ENCODE assay signal across 18 cellular contexts in the genomic region with DNA sequence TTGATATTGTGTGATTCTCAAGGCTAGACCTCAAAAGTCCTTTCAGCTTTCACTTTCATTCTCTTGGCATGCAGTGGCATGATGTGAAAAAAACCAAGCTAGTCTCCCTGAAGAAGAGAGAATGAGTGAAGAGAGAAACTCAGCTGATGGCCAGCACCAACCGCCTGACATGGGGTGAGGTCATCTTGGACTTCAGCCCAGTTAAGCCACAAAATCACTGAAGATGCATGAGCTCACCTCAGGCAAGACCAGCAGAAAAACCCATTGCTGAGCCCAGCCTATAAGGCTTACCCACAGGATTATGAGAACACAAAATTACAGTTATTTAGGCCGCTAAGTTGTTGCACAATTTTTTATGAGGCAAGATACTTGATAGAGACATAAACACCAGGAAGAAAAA.
DNase-seq lines count a peak whose midpoint lies in the region; ATAC-seq and TF ChIP-seq lines count a peak whose summit lies in the region.
"Had no signal": no experiment of that assay in that cellular context is flagged by ENCODE, and none has a peak within 500 bp of the region (broad histone marks: within the 10 kb centered on the region; RNA-seq: fewer than 3 reads in every experiment).

No MANE protein-coding gene starts in this region.

- no peaks in the 10 kb centered on the region for H3F3A ChIP-seq in GM23338 (replicated peaks; ENCODE audit: low read depth)

- DNase-seq in Calu3 (peak; percentile 78), MG63 (peak; percentile 85), SW480 (ENCODE audit: low spot score) (peak; percentile 48), iris pigment epithelial cell (ENCODE audit: low read depth) (peak; percentile 52), esophagus squamous epithelium (lab: John Stamatoyannopoulos, UW) (no peak), GM23338 (ENCODE audit: low spot score) (no peak), middle frontal gyrus (ENCODE audit: extremely low spot score, low spot score) (no peak)
- DNase-seq: activated CD4-positive, alpha-beta T cell treated with anti-CD3 and anti-CD28 coated beads for 1 hour; activated naive CD4-positive, alpha-beta T cell treated with anti-CD3 and anti-CD28 coated beads for 36 hours; GDM1; NCI-H1105; NCI-H2171 treated with DMSO at 0.1 percent for 48 hours; PC-3; stimulated activated CD4-positive, alpha-beta T cell treated with anti-CD3 and anti-CD28 coated beads, Interleukin-15, amount 100 ng/mL, for 24 hours; T-cell had no signal

- H2AFZ ChIP-seq in GM23338: no peak overlapping the region

- no peaks in the 10 kb centered on the region for H3K27me3 ChIP-seq in MG63
- no peaks in the 10 kb centered on the region for H3K27me3 ChIP-seq in esophagus squamous epithelium
- no peaks in the 10 kb centered on the region for H3K27me3 ChIP-seq in GM23338 (ENCODE audit: insufficient read depth)

- BruUV-seq in Calu3 (replicated peaks; lab: Mats Ljungman, UMichigan): no TSS peak

- H3K4me2 ChIP-seq in GM23338: no peak overlapping the region

- no peak overlapping the region for H3K4me3 ChIP-seq in MG63
- H3K4me3 ChIP-seq in esophagus squamous epithelium: no peak overlapping the region
- no peak overlapping the region for H3K4me3 ChIP-seq in GM23338

- H3K9me3 ChIP-seq in MG63: peaks cover 8% of the 10 kb centered on the region
- H3K9me3 ChIP-seq in esophagus squamous epithelium: peaks cover 0 to 6% (median 4%) of the 10 kb centered on the region in 3 donors

- no peak for TF ChIP-seq CTCF in Calu3 (IDR thresholded peaks at IDR 0.05; ENCODE audit: unreplicated experiment)
- TF ChIP-seq CTCF in esophagus squamous epithelium (IDR thresholded peaks at IDR 0.05): no peak
- TF ChIP-seq CTCF in GM23338 (conservative IDR thresholded peaks at IDR 0.05; ENCODE audit: low read depth in 2 of 2): no peak

- H3K9me3 Mint-ChIP-seq in Calu3 (ENCODE audit: low read depth, unreplicated experiment): peaks cover 2% of the 10 kb centered on the region
- no peaks in the 10 kb centered on the region; the same call in 2 of the 3 replicates for H3K9me3 Mint-ChIP-seq in GM23338

- H3K4me1 ChIP-seq in esophagus squamous epithelium: no peaks in the 10 kb centered on the region
- H3K4me1 ChIP-seq in GM23338 (ENCODE audit: insufficient read depth): no peaks in the 10 kb centered on the region

- H4K20me1 ChIP-seq in GM23338 (replicated peaks; ENCODE audit: insufficient read depth): no peaks in the 10 kb centered on the region

- H3K36me3 ChIP-seq in MG63 (no peaks in the 10 kb centered on the region), esophagus squamous epithelium (no peaks in the 10 kb centered on the region), GM23338 (ENCODE audit: insufficient read depth) (no peaks in the 10 kb centered on the region)

- H3K4me1 Mint-ChIP-seq in Calu3 (ENCODE audit: low read depth, unreplicated experiment) (peaks cover 32% of the 10 kb centered on the region), GM23338 (no peaks in the 10 kb centered on the region)
- H3K4me1 Mint-ChIP-seq: brain, T-cell had no signal

- peaks cover 6% of the 10 kb centered on the region for H3K9me2 ChIP-seq in GM23338 (ENCODE audit: insufficient read depth)

- CTCF ChIA-PET in Calu3 (lab: Charles Lee): interaction anchor here (1.1 kb wide), 1 partner anchor 64 kb away, joined by 3 read pairs; no protein-coding TSS in a partner anchor

- no peak overlapping the region for H3K27ac ChIP-seq in esophagus squamous epithelium
- no peak overlapping the region for H3K27ac ChIP-seq in GM23338 (ENCODE audit: low read depth)

- intact Hi-C loops in Calu3 (cut with micrococcal nuclease; ENCODE audit: unreplicated experiment): loop anchor here (10.0 kb wide), 2 partner anchors 56 to 236 kb away; no protein-coding TSS in a partner anchor
- intact Hi-C loops in esophagus squamous epithelium (cut with DNase I): no loop called here

- H3K27me3 Mint-ChIP-seq in Calu3 (ENCODE audit: unreplicated experiment): no peaks in the 10 kb centered on the region
- H3K27me3 Mint-ChIP-seq in GM23338 (ENCODE audit: insufficient read depth, low read depth, poor library complexity): peaks cover 2% of the 10 kb centered on the region
- H3K27me3 Mint-ChIP-seq: T-cell had no signal

- no peak for TF ChIP-seq POLR2A in esophagus squamous epithelium (IDR thresholded peaks at IDR 0.05)

- H3K4me3 Mint-ChIP-seq in Calu3 (ENCODE audit: low read depth, unreplicated experiment) (peak overlapping the region; percentile 19), GM23338 (no peak overlapping the region)
- H3K4me3 Mint-ChIP-seq: activated naive CD4-positive, alpha-beta T cell treated with anti-CD3 and anti-CD28 coated beads for 36 hours; brain; neural crest cell; T-cell had no signal

- ATAC-seq in GM23338 (no peak), HG03520 (IDR thresholded peaks at IDR 0.05; ENCODE audit: unreplicated experiment) (no peak)
- ATAC-seq: PC-3, T-cell had no signal

- H3K36me3 Mint-ChIP-seq in Calu3 (ENCODE audit: insufficient read depth, unreplicated experiment) (no peaks in the 10 kb centered on the region), GM23338 (ENCODE audit: low read depth) (no peaks in the 10 kb centered on the region)
- H3K36me3 Mint-ChIP-seq: brain, T-cell had no signal

- H3K79me2 ChIP-seq in GM23338 (replicated peaks; ENCODE audit: insufficient read depth): no peaks in the 10 kb centered on the region

- H3K27ac Mint-ChIP-seq in Calu3 (ENCODE audit: unreplicated experiment) (peak overlapping the region; percentile 71), GM23338 (no peak overlapping the region)
- H3K27ac Mint-ChIP-seq: activated naive CD4-positive, alpha-beta T cell treated with anti-CD3 and anti-CD28 coated beads for 36 hours; brain; T-cell had no signal

- 46 to 52% methylated on average over 2 of the region's 2 CpGs for WGBS in esophagus squamous epithelium, 2 donors

TF ChIP-seq in GM23338, 12 proteins besides CTCF, POLR2A, EP300 and RAD21 (continues in another document):
- TF ChIP-seq NANOG (IDR thresholded peaks at IDR 0.05; ENCODE audit: borderline replicate concordance) (no peak), POLR2AphosphoS5 (IDR thresholded peaks at IDR 0.05; ENCODE audit: low read depth) (no peak), ZNF462 (CRISPR knock-in tag; IDR thresholded peaks at IDR 0.05) (no peak)

Comparison
In these comparisons a context has a peak if more than half of its experiments do, and no peak if none do; other contexts are left out.
1. DNase-seq: peak in Calu3 (single experiment), MG63 (single experiment), SW480 (single experiment) and iris pigment epithelial cell (single experiment); none in esophagus squamous epithelium (single experiment), GM23338 (single experiment) and middle frontal gyrus (single experiment).